In genomic region chr2:63850204-63850571, GRCh38 we compare ENCODE assay signal across 24 cellular contexts. TPM values are rescaled to one million over a fixed set of nuclear protein-coding genes. Genes with fewer than 3 reads are reported as not detected.
DNase-seq lines count a peak whose midpoint lies in the region; ATAC-seq and TF ChIP-seq lines count a peak whose summit lies in the region.
"Had no signal": no experiment of that assay in that cellular context is flagged by ENCODE, and none has a peak within 500 bp of the region (broad histone marks: within the 10 kb centered on the region; RNA-seq: fewer than 3 reads in every experiment).

No MANE protein-coding gene starts in this region.

- ATAC-seq in heart right ventricle (no peak), SK-N-SH treated with all-trans-retinoic acid at 6 μM for 48 hours (no peak), natural killer cell (no peak)
- ATAC-seq: esophagus mucosa, left cardiac atrium, sciatic nerve, upper lobe of right lung had no signal

- H3K4me3 Mint-ChIP-seq in natural killer cell = no peak overlapping the region
- H3K4me3 Mint-ChIP-seq: activated naive CD4-positive, alpha-beta T cell treated with anti-CD3 and anti-CD28 coated beads, Interleukin-2, amount 50 U/mL, for 24 hours; activated T-helper 1 cell treated with anti-CD3 and anti-CD28 coated beads, Interleukin-12 subunit alpha, Interleukin-12 subunit beta, Interleukin-2, Interleukin-4 antibody, amounts not matched to agents 30 ng/mL and 10 ng/mL and 1 ng/mL, durations not matched to agents 14 hours and 24 hours and 36 hours; effector memory CD8-positive, alpha-beta T cell; natural killer cell treated with Interleukin-12 subunit alpha and Interleukin-12 subunit beta and Interleukin-15 and Interleukin-18, amount 100 ng/mL, for 72 hours had no signal

- no peaks in the 10 kb centered on the region for H3K36me3 ChIP-seq in cardiac muscle cell
- no peaks in the 10 kb centered on the region for H3K36me3 ChIP-seq in heart right ventricle
- H3K36me3 ChIP-seq in hepatocyte (replicated peaks; ENCODE audit: insufficient read depth, low read depth) = no peaks in the 10 kb centered on the region
- no peaks in the 10 kb centered on the region for H3K36me3 ChIP-seq in skeletal muscle tissue (ENCODE audit: control insufficient read depth in 3 of 3, insufficient read depth in 3 of 3, low read length in 3 of 3)
- H3K36me3 ChIP-seq: HAP-1, upper lobe of right lung had no signal

- H2AFZ ChIP-seq in hepatocyte = no peak overlapping the region
- H2AFZ ChIP-seq: parathyroid adenoma had no signal

- H3K4me1 Mint-ChIP-seq in natural killer cell = peaks cover 78 to 82% of the 10 kb centered on the region in 2 donors

- H3K4me3 ChIP-seq in cardiac muscle cell (peak overlapping the region; percentile 16), heart right ventricle (no peak overlapping the region), hepatocyte (no peak overlapping the region), skeletal muscle tissue (ENCODE audit: low read length in 3 of 3) (no peak overlapping the region)
- H3K4me3 ChIP-seq: HAP-1, upper lobe of right lung had no signal

- H3K79me2 ChIP-seq in hepatocyte = peaks cover 100% of the 10 kb centered on the region

- no peaks in the 10 kb centered on the region for H3K9me3 ChIP-seq in cardiac muscle cell (ENCODE audit: low read depth)
- H3K9me3 ChIP-seq in heart right ventricle = no peaks in the 10 kb centered on the region
- no peaks in the 10 kb centered on the region for H3K9me3 ChIP-seq in hepatocyte (ENCODE audit: low read depth)
- no peaks in the 10 kb centered on the region for H3K9me3 ChIP-seq in skeletal muscle tissue (ENCODE audit: control insufficient read depth in 3 of 3, low read length in 3 of 3)
- H3K9me3 ChIP-seq: HAP-1, upper lobe of right lung had no signal

- peaks cover 42% of the 10 kb centered on the region for H4K20me1 ChIP-seq in hepatocyte (ENCODE audit: insufficient read depth, poor library complexity, severe bottlenecking)

- H3K27me3 ChIP-seq in cardiac muscle cell = no peaks in the 10 kb centered on the region
- H3K27me3 ChIP-seq in heart right ventricle = no peaks in the 10 kb centered on the region
- no peaks in the 10 kb centered on the region for H3K27me3 ChIP-seq in hepatocyte
- no peaks in the 10 kb centered on the region for H3K27me3 ChIP-seq in skeletal muscle tissue (ENCODE audit: control insufficient read depth in 3 of 3, insufficient read depth in 3 of 3, low read length in 3 of 3)
- H3K27me3 ChIP-seq: upper lobe of right lung had no signal

- no peak for TF ChIP-seq CTCF in cardiac muscle cell (IDR thresholded peaks at IDR 0.05; ENCODE audit: low read depth, low read length)
- no peak for TF ChIP-seq CTCF in heart right ventricle (IDR thresholded peaks at IDR 0.05)
- TF ChIP-seq CTCF in hepatocyte (IDR thresholded peaks at IDR 0.05; ENCODE audit: poor library complexity) = no peak
- TF ChIP-seq CTCF in natural killer cell (IDR thresholded peaks at IDR 0.05) = no peak

- intact Hi-C loops in heart right ventricle (cut with DNase I) (loop anchor here in 1 of 10 donors (10.0 kb wide), 1 partner anchor 255 kb away; no protein-coding TSS in a partner anchor), natural killer cell (cut with micrococcal nuclease) (no loop called here)

- no peak overlapping the region for H3K27ac Mint-ChIP-seq in natural killer cell
- H3K27ac Mint-ChIP-seq: activated T-helper 1 cell treated with anti-CD3 and anti-CD28 coated beads, Interleukin-12 subunit alpha, Interleukin-12 subunit beta, Interleukin-2, Interleukin-4 antibody, amounts not matched to agents 30 ng/mL and 10 ng/mL and 1 ng/mL, durations not matched to agents 14 hours and 24 hours and 36 hours; natural killer cell treated with Interleukin-12 subunit alpha and Interleukin-12 subunit beta and Interleukin-15 and Interleukin-18, amount 100 ng/mL, for 72 hours had no signal

- peak overlapping the region; percentile 93 for H3K27ac ChIP-seq in cardiac muscle cell
- peak overlapping the region in 4 of 10 donors; percentile 26 to 52 (median 41) for H3K27ac ChIP-seq in heart right ventricle
- H3K27ac ChIP-seq in hepatocyte = no peak overlapping the region
- H3K27ac ChIP-seq in skeletal muscle tissue (ENCODE audit: low read depth, low read length) = peak overlapping the region; percentile 1
- H3K27ac ChIP-seq: parathyroid adenoma, upper lobe of right lung had no signal

- H3K4me1 ChIP-seq in cardiac muscle cell (ENCODE audit: low read depth) = peaks cover 90% of the 10 kb centered on the region
- H3K4me1 ChIP-seq in heart right ventricle = peaks cover 2 to 93% (median 77%) of the 10 kb centered on the region in 9 donors
- peaks cover 28% of the 10 kb centered on the region for H3K4me1 ChIP-seq in hepatocyte (ENCODE audit: insufficient read depth)
- peaks cover 60 to 67% (median 61%) of the 10 kb centered on the region in 3 donors for H3K4me1 ChIP-seq in skeletal muscle tissue (ENCODE audit: control insufficient read depth in 3 of 3, insufficient read depth in 3 of 3, low read length in 3 of 3)

- H3K9me3 Mint-ChIP-seq in natural killer cell = no peaks in the 10 kb centered on the region
- H3K9me3 Mint-ChIP-seq: activated T-helper 1 cell treated with anti-CD3 and anti-CD28 coated beads, Interleukin-12 subunit alpha, Interleukin-12 subunit beta, Interleukin-2, Interleukin-4 antibody, amounts not matched to agents 30 ng/mL and 10 ng/mL and 1 ng/mL, durations not matched to agents 14 hours and 24 hours and 36 hours; natural killer cell treated with Interleukin-12 subunit alpha and Interleukin-12 subunit beta and Interleukin-15 and Interleukin-18, amount 100 ng/mL, for 72 hours had no signal

- H3K4me2 ChIP-seq in hepatocyte = peak overlapping the region; percentile 53

- no peak overlapping the region for H3K9ac ChIP-seq in skeletal muscle tissue (ENCODE audit: low read depth in 1 of 3, low read length in 3 of 3)
- H3K9ac ChIP-seq: parathyroid adenoma had no signal

- DNase-seq in cardiac muscle cell (ENCODE audit: low read depth in 1 of 2, low spot score in 1 of 2) (no peak), heart right ventricle (no peak), hepatocyte (ENCODE audit: low spot score) (no peak), GF-D8 (lab: John Stamatoyannopoulos, UW) (no peak), NOMO-1 treated with dmso at 0.1 percent for 144 hours (lab: John Stamatoyannopoulos, UW; ENCODE audit: unreplicated experiment) (no peak), natural killer cell (no peak)
- DNase-seq: 8988T; activated CD4-positive, alpha-beta T cell treated with anti-CD3 and anti-CD28 coated beads, Interleukin-2, amount 50 U/mL, for 1 hour; effector memory CD8-positive, alpha-beta T cell; Karpas-422; left cardiac atrium; NCI-H1048; NCI-H187 treated with DMSO at 0.1 percent for 48 hours; SHP77; upper lobe of right lung had no signal

- H3K36me3 Mint-ChIP-seq in natural killer cell = no peaks in the 10 kb centered on the region

- H3K27me3 Mint-ChIP-seq in natural killer cell (ENCODE audit: low read depth in 2 of 2) = no peaks in the 10 kb centered on the region
- H3K27me3 Mint-ChIP-seq: activated naive CD4-positive, alpha-beta T cell treated with anti-CD3 and anti-CD28 coated beads, Interleukin-2, amount 50 U/mL, for 24 hours; effector memory CD8-positive, alpha-beta T cell; natural killer cell treated with Interleukin-12 subunit alpha and Interleukin-12 subunit beta and Interleukin-15 and Interleukin-18, amount 100 ng/mL, for 72 hours had no signal

- H3K9me2 ChIP-seq in hepatocyte (replicated peaks; ENCODE audit: insufficient read depth) = no peaks in the 10 kb centered on the region

- WGBS in heart right ventricle, 2 donors = 40 to 47% methylated on average over 1 of the region's 1 CpG
- WGBS in hepatocyte (ENCODE audit: low lambda C conversion rate, missing lambda C conversion rate) = 70% methylated on average over 1 of the region's 1 CpG

TF ChIP-seq in SK-N-SH treated with all-trans-retinoic acid at 6 μM for 48 hours, 23 proteins besides CTCF, POLR2A, EP300 and RAD21:
- TF ChIP-seq ZFP30 (CRISPR knock-in tag; IDR thresholded peaks at IDR 0.05) (no peak), ISL1 (CRISPR knock-in tag; IDR thresholded peaks at IDR 0.05) (peak; percentile 56)
TF ChIP-seq in SK-N-SH treated with all-trans-retinoic acid at 6 μM for 48 hours: peak in this region for 1.

RNA-seq across cellular contexts. Expression of gene UGP2, which starts 8.5 kb away (rescaled TPM):
- total RNA-seq in cardiac muscle cell (183 and 199 TPM in 2 replicates), heart right ventricle (100 to 1,000 TPM; 250 to 457 (median 371) TPM), hepatocyte (273 and 291 TPM in 2 replicates), skeletal muscle tissue (270 TPM), natural killer cell (100 to 1,000 TPM; 100 to 117 (median 101) TPM)
- polyA plus RNA-seq in cardiac muscle cell (327 and 344 TPM in 2 replicates), heart right ventricle (100 to 1,000 TPM; 139 to 632 TPM), hepatocyte (322 and 338 TPM in 2 replicates)
